In the genomic region with DNA sequence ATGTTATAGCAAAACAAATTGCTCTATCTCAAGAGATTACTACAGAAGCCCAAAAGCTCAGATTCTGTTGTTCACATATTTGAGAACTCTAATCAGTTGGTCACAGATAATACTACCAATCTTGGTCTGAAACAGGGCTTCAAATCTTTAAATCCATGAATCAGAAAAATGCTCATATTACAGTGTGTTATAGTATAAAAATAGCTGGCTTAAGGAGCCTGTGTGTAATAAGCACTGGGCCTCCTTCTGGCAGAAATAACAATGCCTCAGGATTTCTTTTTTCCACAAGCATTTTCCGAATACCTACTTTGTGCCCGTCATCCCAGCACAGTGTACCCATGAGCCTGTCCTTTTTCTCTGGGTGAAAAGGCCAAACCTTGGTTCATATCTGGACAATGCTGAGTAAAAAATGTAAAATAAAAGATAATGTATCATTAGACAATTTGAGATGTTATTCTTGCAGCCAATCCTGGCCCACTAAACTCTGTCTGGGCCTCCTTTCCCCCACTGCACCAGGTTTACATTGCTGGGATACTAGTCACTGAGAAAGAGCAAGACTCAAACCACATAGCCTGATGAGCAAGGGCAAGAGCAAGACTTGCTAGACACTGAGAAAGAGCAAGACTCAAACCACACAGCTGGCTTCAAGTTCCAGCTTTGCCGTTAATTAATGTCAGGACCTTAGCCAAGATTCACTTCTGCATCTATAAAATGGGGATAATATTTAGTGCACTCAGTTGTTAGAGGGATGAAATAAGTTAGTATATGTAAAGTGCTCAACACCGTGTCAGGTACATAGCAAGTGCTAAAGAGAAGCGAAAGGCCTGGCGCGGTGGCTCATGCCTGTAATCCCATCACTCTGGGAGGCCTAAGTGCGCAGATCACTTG, we compare ENCODE assay signal across 2 cellular contexts.
TF ChIP-seq lines count a peak whose summit lies in the region.

No MANE protein-coding gene starts in this region.

TF ChIP-seq in K562, 482 proteins besides CTCF, POLR2A, EP300 and RAD21:
- TF ChIP-seq, protein P1, sequence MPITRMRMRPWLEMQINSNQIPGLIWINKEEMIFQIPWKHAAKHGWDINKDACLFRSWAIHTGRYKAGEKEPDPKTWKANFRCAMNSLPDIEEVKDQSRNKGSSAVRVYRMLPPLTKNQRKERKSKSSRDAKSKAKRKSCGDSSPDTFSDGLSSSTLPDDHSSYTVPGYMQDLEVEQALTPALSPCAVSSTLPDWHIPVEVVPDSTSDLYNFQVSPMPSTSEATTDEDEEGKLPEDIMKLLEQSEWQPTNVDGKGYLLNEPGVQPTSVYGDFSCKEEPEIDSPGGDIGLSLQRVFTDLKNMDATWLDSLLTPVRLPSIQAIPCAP (CRISPR knock-in tag; IDR thresholded peaks at IDR 0.05; ENCODE audit: borderline replicate concordance), result no peak
- no peak for TF ChIP-seq XRCC3 (IDR thresholded peaks at IDR 0.05)
- no peak for TF ChIP-seq TRIM28 (IDR thresholded peaks at IDR 0.05)
- no peak for TF ChIP-seq SMAD2 (IDR thresholded peaks at IDR 0.05; ENCODE audit: low read depth, low read length)
- TF ChIP-seq, protein P2, sequence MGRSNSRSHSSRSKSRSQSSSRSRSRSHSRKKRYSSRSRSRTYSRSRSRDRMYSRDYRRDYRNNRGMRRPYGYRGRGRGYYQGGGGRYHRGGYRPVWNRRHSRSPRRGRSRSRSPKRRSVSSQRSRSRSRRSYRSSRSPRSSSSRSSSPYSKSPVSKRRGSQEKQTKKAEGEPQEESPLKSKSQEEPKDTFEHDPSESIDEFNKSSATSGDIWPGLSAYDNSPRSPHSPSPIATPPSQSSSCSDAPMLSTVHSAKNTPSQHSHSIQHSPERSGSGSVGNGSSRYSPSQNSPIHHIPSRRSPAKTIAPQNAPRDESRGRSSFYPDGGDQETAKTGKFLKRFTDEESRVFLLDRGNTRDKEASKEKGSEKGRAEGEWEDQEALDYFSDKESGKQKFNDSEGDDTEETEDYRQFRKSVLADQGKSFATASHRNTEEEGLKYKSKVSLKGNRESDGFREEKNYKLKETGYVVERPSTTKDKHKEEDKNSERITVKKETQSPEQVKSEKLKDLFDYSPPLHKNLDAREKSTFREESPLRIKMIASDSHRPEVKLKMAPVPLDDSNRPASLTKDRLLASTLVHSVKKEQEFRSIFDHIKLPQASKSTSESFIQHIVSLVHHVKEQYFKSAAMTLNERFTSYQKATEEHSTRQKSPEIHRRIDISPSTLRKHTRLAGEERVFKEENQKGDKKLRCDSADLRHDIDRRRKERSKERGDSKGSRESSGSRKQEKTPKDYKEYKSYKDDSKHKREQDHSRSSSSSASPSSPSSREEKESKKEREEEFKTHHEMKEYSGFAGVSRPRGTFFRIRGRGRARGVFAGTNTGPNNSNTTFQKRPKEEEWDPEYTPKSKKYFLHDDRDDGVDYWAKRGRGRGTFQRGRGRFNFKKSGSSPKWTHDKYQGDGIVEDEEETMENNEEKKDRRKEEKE (IDR thresholded peaks at IDR 0.05; ENCODE audit: borderline replicate concordance in 1 of 2, control insufficient read depth in 1 of 2, low read depth in 2 of 2, low read length in 1 of 2), result no peak
- TF ChIP-seq ZZZ3 (IDR thresholded peaks at IDR 0.05), result no peak
- no peak for TF ChIP-seq MCM2 (IDR thresholded peaks at IDR 0.05; ENCODE audit: low read depth)
- no peak for TF ChIP-seq PYGO2 (tag; IDR thresholded peaks at IDR 0.05)
- no peak for TF ChIP-seq CHCHD3 (CRISPR knock-in tag; IDR thresholded peaks at IDR 0.05)
- TF ChIP-seq NCOA4 (IDR thresholded peaks at IDR 0.05; ENCODE audit: partially characterized antibody), result no peak
- TF ChIP-seq, protein P3, sequence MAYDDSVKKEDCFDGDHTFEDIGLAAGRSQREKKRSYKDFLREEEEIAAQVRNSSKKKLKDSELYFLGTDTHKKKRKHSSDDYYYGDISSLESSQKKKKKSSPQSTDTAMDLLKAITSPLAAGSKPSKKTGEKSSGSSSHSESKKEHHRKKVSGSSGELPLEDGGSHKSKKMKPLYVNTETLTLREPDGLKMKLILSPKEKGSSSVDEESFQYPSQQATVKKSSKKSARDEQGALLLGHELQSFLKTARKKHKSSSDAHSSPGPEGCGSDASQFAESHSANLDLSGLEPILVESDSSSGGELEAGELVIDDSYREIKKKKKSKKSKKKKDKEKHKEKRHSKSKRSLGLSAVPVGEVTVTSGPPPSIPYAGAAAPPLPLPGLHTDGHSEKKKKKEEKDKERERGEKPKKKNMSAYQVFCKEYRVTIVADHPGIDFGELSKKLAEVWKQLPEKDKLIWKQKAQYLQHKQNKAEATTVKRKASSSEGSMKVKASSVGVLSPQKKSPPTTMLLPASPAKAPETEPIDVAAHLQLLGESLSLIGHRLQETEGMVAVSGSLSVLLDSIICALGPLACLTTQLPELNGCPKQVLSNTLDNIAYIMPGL (CRISPR knock-in tag; IDR thresholded peaks at IDR 0.05), result no peak
- no peak for TF ChIP-seq DNMT1 (IDR thresholded peaks at IDR 0.05)
- TF ChIP-seq PTBP1 (IDR thresholded peaks at IDR 0.05; ENCODE audit: low read depth, low read length), result no peak
- TF ChIP-seq SMARCC2 (IDR thresholded peaks at IDR 0.05; ENCODE audit: low read depth), result no peak
- no peak for TF ChIP-seq NELFE (IDR thresholded peaks at IDR 0.05; ENCODE audit: insufficient read depth, insufficient read length)
- TF ChIP-seq HNRNPLL (IDR thresholded peaks at IDR 0.05; ENCODE audit: low read depth, low read length, poor library complexity, severe bottlenecking), result no peak
- no peak for TF ChIP-seq TSC22D4 (tag; IDR thresholded peaks at IDR 0.05)
- no peak for TF ChIP-seq MYC (IDR thresholded peaks at IDR 0.05; ENCODE audit: low read depth, low read length)
- no peak for TF ChIP-seq MYC (CRISPR knock-in tag; IDR thresholded peaks at IDR 0.05; ENCODE audit: borderline replicate concordance, low read depth)

TF ChIP-seq in neural cell, 6 proteins besides CTCF, POLR2A, EP300 and RAD21:
- no peak for TF ChIP-seq EZH2 (IDR thresholded peaks at IDR 0.05; ENCODE audit: borderline replicate concordance, insufficient read depth, low read length, poor library complexity, severe bottlenecking)
- no peak for TF ChIP-seq POLR2AphosphoS5 (IDR thresholded peaks at IDR 0.05)
- no peak for TF ChIP-seq SMC3 (conservative IDR thresholded peaks at IDR 0.05; ENCODE audit: poor library complexity)
- TF ChIP-seq MXI1 (conservative IDR thresholded peaks at IDR 0.05; ENCODE audit: poor library complexity, severe bottlenecking), result no peak
- TF ChIP-seq, protein P4, sequence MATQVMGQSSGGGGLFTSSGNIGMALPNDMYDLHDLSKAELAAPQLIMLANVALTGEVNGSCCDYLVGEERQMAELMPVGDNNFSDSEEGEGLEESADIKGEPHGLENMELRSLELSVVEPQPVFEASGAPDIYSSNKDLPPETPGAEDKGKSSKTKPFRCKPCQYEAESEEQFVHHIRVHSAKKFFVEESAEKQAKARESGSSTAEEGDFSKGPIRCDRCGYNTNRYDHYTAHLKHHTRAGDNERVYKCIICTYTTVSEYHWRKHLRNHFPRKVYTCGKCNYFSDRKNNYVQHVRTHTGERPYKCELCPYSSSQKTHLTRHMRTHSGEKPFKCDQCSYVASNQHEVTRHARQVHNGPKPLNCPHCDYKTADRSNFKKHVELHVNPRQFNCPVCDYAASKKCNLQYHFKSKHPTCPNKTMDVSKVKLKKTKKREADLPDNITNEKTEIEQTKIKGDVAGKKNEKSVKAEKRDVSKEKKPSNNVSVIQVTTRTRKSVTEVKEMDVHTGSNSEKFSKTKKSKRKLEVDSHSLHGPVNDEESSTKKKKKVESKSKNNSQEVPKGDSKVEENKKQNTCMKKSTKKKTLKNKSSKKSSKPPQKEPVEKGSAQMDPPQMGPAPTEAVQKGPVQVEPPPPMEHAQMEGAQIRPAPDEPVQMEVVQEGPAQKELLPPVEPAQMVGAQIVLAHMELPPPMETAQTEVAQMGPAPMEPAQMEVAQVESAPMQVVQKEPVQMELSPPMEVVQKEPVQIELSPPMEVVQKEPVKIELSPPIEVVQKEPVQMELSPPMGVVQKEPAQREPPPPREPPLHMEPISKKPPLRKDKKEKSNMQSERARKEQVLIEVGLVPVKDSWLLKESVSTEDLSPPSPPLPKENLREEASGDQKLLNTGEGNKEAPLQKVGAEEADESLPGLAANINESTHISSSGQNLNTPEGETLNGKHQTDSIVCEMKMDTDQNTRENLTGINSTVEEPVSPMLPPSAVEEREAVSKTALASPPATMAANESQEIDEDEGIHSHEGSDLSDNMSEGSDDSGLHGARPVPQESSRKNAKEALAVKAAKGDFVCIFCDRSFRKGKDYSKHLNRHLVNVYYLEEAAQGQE (IDR thresholded peaks at IDR 0.05; ENCODE audit: borderline replicate concordance), result no peak
- TF ChIP-seq TAF1 (IDR thresholded peaks at IDR 0.05; ENCODE audit: low read depth), result no peak
